Comparison of ENCODE assay signal across 8 cellular contexts in the genomic region with DNA sequence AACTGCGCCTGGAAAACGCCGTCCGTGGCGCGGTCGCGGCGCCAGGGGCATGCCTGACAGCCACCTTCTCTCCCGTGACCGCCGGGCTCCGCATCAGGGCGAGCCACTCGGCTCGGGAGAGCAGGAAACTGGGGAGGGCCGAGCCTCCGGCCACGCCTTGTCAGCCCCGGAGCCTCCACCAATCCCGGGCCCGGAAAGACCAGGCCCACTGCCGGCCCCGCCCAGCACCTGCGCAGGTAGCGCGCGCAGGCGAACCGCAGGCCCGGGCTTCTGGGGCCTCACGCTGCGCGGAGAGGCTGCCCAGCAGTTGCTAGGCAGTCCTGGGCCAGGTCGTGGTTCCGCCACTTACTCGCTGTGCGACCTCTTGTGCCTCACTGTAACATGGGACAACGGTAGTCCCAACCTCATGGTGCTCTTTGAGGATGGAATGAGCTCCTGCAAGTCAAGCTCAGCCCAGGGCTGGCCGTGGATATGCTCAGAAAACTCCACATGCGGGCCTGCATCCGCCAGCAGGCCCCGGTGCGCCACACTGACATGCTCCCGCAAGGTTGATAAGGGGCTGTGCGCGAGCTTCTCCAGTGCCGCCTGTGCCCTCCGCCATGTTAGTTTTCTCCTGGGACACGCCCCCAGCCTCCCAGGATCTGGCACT.
A peak's percentile ranks its signal among the peaks of the same experiment; 100 is the strongest.
DNase-seq lines count a peak whose midpoint lies in the region; ATAC-seq and TF ChIP-seq lines count a peak whose summit lies in the region.

No MANE protein-coding gene starts in this region.

- H3K4me1 Mint-ChIP-seq in Caco-2 (ENCODE audit: low read depth, unreplicated experiment) (peaks cover 20% of the 10 kb centered on the region), osteocyte (ENCODE audit: unreplicated experiment) (peaks cover 10% of the 10 kb centered on the region)
- peaks cover 5% of the 10 kb centered on the region for H3K4me1 Mint-ChIP-seq in T-helper 2 cell treated with Interferon-gamma antibody and Interleukin-4, amounts not matched to agents 5 μg/mL and 100 μg/mL, for 36 hours (ENCODE audit: low read depth)

- H3K4me3 Mint-ChIP-seq in Caco-2 (ENCODE audit: unreplicated experiment), result peak overlapping the region; percentile 79
- H3K4me3 Mint-ChIP-seq in T-helper 2 cell treated with Interferon-gamma antibody and Interleukin-4, amounts not matched to agents 5 μg/mL and 100 μg/mL, for 36 hours, result peak overlapping the region; percentile 49
- H3K4me3 Mint-ChIP-seq in osteocyte (ENCODE audit: unreplicated experiment), result peak overlapping the region; percentile 32

- intact Hi-C loops in Caco-2 (cut with micrococcal nuclease; ENCODE audit: unreplicated experiment) (loop anchor here (1.0 to 2.0 kb wide), 3 partner anchors 14 to 44 kb away; no protein-coding TSS in a partner anchor), Right ventricle myocardium inferior (cut with DNase I) (no loop called here)

- BruUV-seq in Caco-2 (replicated peaks; lab: Mats Ljungman, UMichigan), result no TSS peak

- H3K27me3 Mint-ChIP-seq in Caco-2 (ENCODE audit: insufficient read depth, unreplicated experiment), result no peaks in the 10 kb centered on the region
- H3K27me3 Mint-ChIP-seq in T-helper 2 cell treated with Interferon-gamma antibody and Interleukin-4, amounts not matched to agents 5 μg/mL and 100 μg/mL, for 36 hours (ENCODE audit: low read depth), result peaks cover 59% of the 10 kb centered on the region
- peaks cover 83% of the 10 kb centered on the region for H3K27me3 Mint-ChIP-seq in osteocyte (ENCODE audit: unreplicated experiment)

- peaks cover 3% of the 10 kb centered on the region; the same call in 1 of the 2 replicates for H3K4me1 ChIP-seq in Caco-2

- CTCF ChIA-PET in Caco-2 (lab: Charles Lee), result interaction anchor here (0.6 to 1.0 kb wide), 4 partner anchors 95 to 268 kb away, joined by 3 to 6 read pairs (median 4); no protein-coding TSS in a partner anchor

- POLR2A ChIA-PET in Caco-2 (lab: Charles Lee), result interaction anchor here (0.5 kb wide), 1 partner anchor 22 kb away, joined by 3 read pairs; no protein-coding TSS in a partner anchor

- DNase-seq in Caco-2 (peak; percentile 93 to 96), Right ventricle myocardium inferior (ENCODE audit: missing footprints) (no peak), osteocyte (ENCODE audit: extremely low spot score, unreplicated experiment) (no peak), amniotic stem cell (lab: John Stamatoyannopoulos, UW) (no peak), caudate nucleus (lab: John Stamatoyannopoulos, UW) (no peak), NCI-H345 (lab: John Stamatoyannopoulos, UW) (no peak)
- peak; percentile 10 for DNase-seq in T-helper 2 cell treated with Interferon-gamma antibody and Interleukin-4, amounts not matched to agents 5 μg/mL and 100 μg/mL, for 36 hours (ENCODE audit: low spot score)

- H3K9me3 ChIP-seq in Caco-2, result no peaks in the 10 kb centered on the region

- no peaks in the 10 kb centered on the region for H3K36me3 Mint-ChIP-seq in Caco-2 (ENCODE audit: insufficient read depth, unreplicated experiment)
- H3K36me3 Mint-ChIP-seq in T-helper 2 cell treated with Interferon-gamma antibody and Interleukin-4, amounts not matched to agents 5 μg/mL and 100 μg/mL, for 36 hours (ENCODE audit: low read depth), result no peaks in the 10 kb centered on the region
- H3K36me3 Mint-ChIP-seq in osteocyte (ENCODE audit: unreplicated experiment), result no peaks in the 10 kb centered on the region

- no peak overlapping the region for H3K27ac ChIP-seq in caudate nucleus (ENCODE audit: low read depth, low read length)

- H3K9me3 Mint-ChIP-seq in Caco-2 (ENCODE audit: unreplicated experiment) (no peaks in the 10 kb centered on the region), osteocyte (ENCODE audit: unreplicated experiment) (no peaks in the 10 kb centered on the region)
- H3K9me3 Mint-ChIP-seq in T-helper 2 cell treated with Interferon-gamma antibody and Interleukin-4, amounts not matched to agents 5 μg/mL and 100 μg/mL, for 36 hours, result no peaks in the 10 kb centered on the region

- H3K36me3 ChIP-seq in Caco-2 (ENCODE audit: control insufficient read depth, insufficient read depth, low read length), result no peaks in the 10 kb centered on the region

- ATAC-seq in Right ventricle myocardium inferior (peak; percentile 57), HG03378 (IDR thresholded peaks at IDR 0.05; ENCODE audit: unreplicated experiment) (no peak)

- H3K27me3 ChIP-seq in Caco-2 (replicated peaks; ENCODE audit: control insufficient read depth, insufficient read depth, low read length), result no peaks in the 10 kb centered on the region

- peak overlapping the region; percentile 51 for H3K27ac Mint-ChIP-seq in Caco-2 (ENCODE audit: unreplicated experiment)
- H3K27ac Mint-ChIP-seq in T-helper 2 cell treated with Interferon-gamma antibody and Interleukin-4, amounts not matched to agents 5 μg/mL and 100 μg/mL, for 36 hours, result no peak overlapping the region
- no peak overlapping the region for H3K27ac Mint-ChIP-seq in osteocyte (ENCODE audit: unreplicated experiment)

- TF ChIP-seq CTCF in Caco-2 (IDR thresholded peaks at IDR 0.05; ENCODE audit: insufficient read depth in 1 of 2, low read depth in 1 of 2, low read length in 1 of 2, severe bottlenecking in 1 of 2, unreplicated experiment in 1 of 2) (no peak), osteocyte (IDR thresholded peaks at IDR 0.05) (no peak)

- H3K4me3 ChIP-seq in Caco-2 (ENCODE audit: low read depth, low read length), result peak overlapping the region; percentile 61

Comparison
In these comparisons a context has a peak if more than half of its experiments do, and no peak if none do; other contexts are left out.
1. DNase-seq: peak in Caco-2 (2 of 2) and T-helper 2 cell treated with Interferon-gamma antibody and Interleukin-4, amounts not matched to agents 5 μg/mL and 100 μg/mL, for 36 hours (single experiment); none in Right ventricle myocardium inferior (single experiment), osteocyte (single experiment), amniotic stem cell (single experiment), caudate nucleus (0 of 61) and NCI-H345 (single experiment).
2. Peak in every context shown above with its lines, with median percentiles within 50 percentile points of each other: H3K4me3 Mint-ChIP-seq.